In the genomic region with DNA sequence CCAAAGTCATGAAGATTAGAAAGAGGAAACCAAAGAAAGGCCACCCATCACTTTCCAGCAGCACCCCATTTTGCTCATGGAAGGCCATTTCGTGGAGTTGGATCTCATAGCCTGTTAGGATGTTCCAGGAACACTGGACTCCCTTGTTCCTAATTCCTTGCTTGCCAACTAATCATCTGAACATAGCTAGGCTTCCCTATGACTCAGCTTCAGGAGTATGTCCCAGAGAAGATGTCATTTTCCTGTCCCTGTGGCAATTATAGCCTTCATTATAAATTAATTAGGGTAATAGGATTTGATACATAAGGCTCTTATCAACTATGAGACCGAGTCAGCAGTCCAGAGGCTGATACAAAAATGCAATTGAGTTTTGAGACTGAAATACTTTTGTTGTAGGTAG, we compare ENCODE assay signal across 24 cellular contexts.
DNase-seq lines count a peak whose midpoint lies in the region; ATAC-seq and TF ChIP-seq lines count a peak whose summit lies in the region.
"Had no signal": no experiment of that assay in that cellular context is flagged by ENCODE, and none has a peak within 500 bp of the region (broad histone marks: within the 10 kb centered on the region; RNA-seq: fewer than 3 reads in every experiment).

No MANE protein-coding gene starts in this region.

- ATAC-seq in GM18861 (IDR thresholded peaks at IDR 0.05; ENCODE audit: unreplicated experiment) = no peak
- ATAC-seq: GM12878, K562, Right ventricle myocardium inferior, T-cell had no signal

- H3K4me3 ChIP-seq in epithelial cell of esophagus (ENCODE audit: low read length) (no peak overlapping the region), retinal pigment epithelial cell (ENCODE audit: low read length) (no peak overlapping the region)
- H3K4me3 ChIP-seq: GM12878, HAP-1, K562, SJSA1 had no signal

- intact Hi-C loops in cardiac septum (cut with DNase I) = loop anchor here (5.0 kb wide), 1 partner anchor 1078 kb away; no protein-coding TSS in a partner anchor

- no peak for TF ChIP-seq CTCF in epithelial cell of esophagus (IDR thresholded peaks at IDR 0.05; ENCODE audit: insufficient read depth, low read depth, low read length, missing control alignments)
- TF ChIP-seq CTCF in retinal pigment epithelial cell (conservative IDR thresholded peaks at IDR 0.05; ENCODE audit: low read depth, low read length) = no peak

- DNase-seq in EL = peak; percentile 27
- DNase-seq in M059J (ENCODE audit: low read depth) = peak; percentile 19
- peak; percentile 14 for DNase-seq in epithelial cell of esophagus (ENCODE audit: low read depth)
- DNase-seq in retinal pigment epithelial cell (ENCODE audit: low read depth) = peak; percentile 51
- DNase-seq in cardiac septum (ENCODE audit: low spot score) = no peak
- DNase-seq in DMS 273 treated with DMSO at 0.1 percent for 48 hours (lab: John Stamatoyannopoulos, UW) = no peak
- DNase-seq in kidney tubule cell (ENCODE audit: low spot score) = no peak
- DNase-seq: BE2C; Calu3; CD8-positive, alpha-beta memory T cell; GDM1; GOT3; MM.1S; NCI-H2029; NCI-H446; NCI-H524 treated with DMSO at 0.1 percent for 48 hours; NCI-H774; T-cell had no signal

Comparison
In these comparisons a context has a peak if more than half of its experiments do, and no peak if none do; other contexts are left out.
1. DNase-seq: peak in EL (single experiment), M059J (single experiment), epithelial cell of esophagus (single experiment) and retinal pigment epithelial cell (single experiment); none in cardiac septum (single experiment), DMS 273 treated with DMSO at 0.1 percent for 48 hours (single experiment) and kidney tubule cell (single experiment).